Comparison of ENCODE assay signal across 29 cellular contexts in genomic region chr18:47718646-47719045, GRCh38.
"Had no signal": no experiment of that assay in that cellular context is flagged by ENCODE, and none has a peak within 500 bp of the region (broad histone marks: within the 10 kb centered on the region; RNA-seq: fewer than 3 reads in every experiment).

No MANE protein-coding gene starts in this region.

- H3K4me1 ChIP-seq: ascending aorta had no signal

- H3K36me3 ChIP-seq: ascending aorta, cardiac muscle cell, WERI-Rb-1 had no signal

- H3K9me3 ChIP-seq: ascending aorta had no signal

- H3K27ac ChIP-seq: ascending aorta, cardiac muscle cell, WERI-Rb-1 had no signal

- H3K27me3 ChIP-seq: ascending aorta, cardiac muscle cell had no signal

- H3K4me3 ChIP-seq: ascending aorta, cardiac muscle cell had no signal

- DNase-seq: activated CD4-positive, alpha-beta memory T cell treated with anti-CD3 and anti-CD28 coated beads, Interleukin-2, amount 10 ng/mL, durations not matched to agents 7 days and 5 days; activated CD4-positive, alpha-beta T cell treated with anti-CD3 and anti-CD28 coated beads for 1 hour; activated CD4-positive, alpha-beta T cell treated with anti-CD3 and anti-CD28 coated beads for 36 hours; activated CD4-positive, alpha-beta T cell treated with anti-CD3 and anti-CD28 coated beads for 48 hours; activated CD4-positive, alpha-beta T cell treated with anti-CD3 and anti-CD28 coated beads, Interleukin-2, amount 10 ng/mL, durations not matched to agents 7 days and 5 days; activated CD4-positive, alpha-beta T cell treated with anti-CD3 and anti-CD28 coated beads, Interleukin-2, amount 50 U/mL, for 48 hours; activated CD4-positive, CD25-positive, alpha-beta regulatory T cell; activated CD8-positive, alpha-beta memory T cell treated with anti-CD3 and anti-CD28 coated beads for 24 hours; activated CD8-positive, alpha-beta memory T cell treated with anti-CD3 and anti-CD28 coated beads, Interleukin-2, amount 10 ng/mL, durations not matched to agents 7 days and 5 days; activated CD8-positive, alpha-beta memory T cell treated with anti-CD3 and anti-CD28 coated beads, Interleukin-2, amount 50 U/mL, for 48 hours; activated CD8-positive, alpha-beta T cell treated with anti-CD3 and anti-CD28 coated beads, Interleukin-2, amount 10 ng/mL, durations not matched to agents 7 days and 5 days; activated effector memory CD4-positive, alpha-beta T cell treated with Interleukin-2 at 50 U/mL for 16 hours; activated gamma-delta T cell; activated naive CD4-positive, alpha-beta T cell treated with anti-CD3 and anti-CD28 coated beads, Interleukin-2, amount 10 ng/mL, durations not matched to agents 7 days and 5 days; activated naive CD4-positive, alpha-beta T cell treated with Interleukin-2 at 50 U/mL for 16 hours; activated naive CD8-positive, alpha-beta T cell treated with anti-CD3 and anti-CD28 coated beads, Interleukin-2, amount 10 ng/mL, durations not matched to agents 7 days and 5 days; activated naive CD8-positive, alpha-beta T cell treated with anti-CD3 and anti-CD28 coated beads, Interleukin-2, amount 50 U/mL, for 24 hours; activated T-cell treated with anti-CD3 and anti-CD28 coated beads, Interleukin-2, amount 50 U/mL, for 24 hours; activated T-cell treated with anti-CD3 and anti-CD28 coated beads, Interleukin-2, amount 50 U/mL, for 48 hours; amygdala; anterior cingulate cortex; caudate nucleus; cerebellar nuclear complex; T-helper 1 cell; T-helper 2 cell; T-helper 9 cell; WERI-Rb-1 had no signal
